In genomic region chr19:6516018-6516658, GRCh38 we compare ENCODE assay signal across 1 cellular context.
TF ChIP-seq lines count a peak whose summit lies in the region.

No MANE protein-coding gene starts in this region.

TF ChIP-seq in GM12878, 131 proteins besides CTCF, POLR2A, EP300 and RAD21 (continued from another document):
- TF ChIP-seq, protein P1, sequence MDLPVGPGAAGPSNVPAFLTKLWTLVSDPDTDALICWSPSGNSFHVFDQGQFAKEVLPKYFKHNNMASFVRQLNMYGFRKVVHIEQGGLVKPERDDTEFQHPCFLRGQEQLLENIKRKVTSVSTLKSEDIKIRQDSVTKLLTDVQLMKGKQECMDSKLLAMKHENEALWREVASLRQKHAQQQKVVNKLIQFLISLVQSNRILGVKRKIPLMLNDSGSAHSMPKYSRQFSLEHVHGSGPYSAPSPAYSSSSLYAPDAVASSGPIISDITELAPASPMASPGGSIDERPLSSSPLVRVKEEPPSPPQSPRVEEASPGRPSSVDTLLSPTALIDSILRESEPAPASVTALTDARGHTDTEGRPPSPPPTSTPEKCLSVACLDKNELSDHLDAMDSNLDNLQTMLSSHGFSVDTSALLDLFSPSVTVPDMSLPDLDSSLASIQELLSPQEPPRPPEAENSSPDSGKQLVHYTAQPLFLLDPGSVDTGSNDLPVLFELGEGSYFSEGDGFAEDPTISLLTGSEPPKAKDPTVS (IDR thresholded peaks at IDR 0.05; ENCODE audit: low read depth, low read length) = no peak
- TF ChIP-seq NFYA (IDR thresholded peaks at IDR 0.05; ENCODE audit: borderline replicate concordance, low read depth, low read length) (no peak), RFX5 (IDR thresholded peaks at IDR 0.05; ENCODE audit: low read depth, low read length) (no peak), HCFC1 (IDR thresholded peaks at IDR 0.05; ENCODE audit: low read length) (no peak; the same call in 1 of the 2 replicates), EED (IDR thresholded peaks at IDR 0.05; ENCODE audit: low read depth) (peak; percentile 36; the same call in 1 of the 2 replicates), CREM (IDR thresholded peaks at IDR 0.05; ENCODE audit: low read depth) (no peak), TCF3 (IDR thresholded peaks at IDR 0.05; ENCODE audit: borderline replicate concordance, insufficient read depth, low read depth, low read length) (no peak), SMAD1 (IDR thresholded peaks at IDR 0.05; ENCODE audit: low read depth, partially characterized antibody) (no peak), ZNF274 (IDR thresholded peaks at IDR 0.05; ENCODE audit: insufficient read depth, insufficient read length) (no peak), DPF2 (IDR thresholded peaks at IDR 0.05) (no peak), SMC3 (IDR thresholded peaks at IDR 0.05; ENCODE audit: borderline replicate concordance, low read length) (no peak; the same call in 1 of the 2 replicates), NR2C2 (IDR thresholded peaks at IDR 0.05; ENCODE audit: borderline replicate concordance, control insufficient read depth, insufficient read length, low read depth) (no peak), ATF3 (IDR thresholded peaks at IDR 0.05; ENCODE audit: borderline replicate concordance, extremely low read depth, low read depth, low read length) (no peak), NFXL1 (IDR thresholded peaks at IDR 0.05; ENCODE audit: borderline replicate concordance) (no peak), SPI1 (IDR thresholded peaks at IDR 0.05; ENCODE audit: borderline replicate concordance, insufficient read depth, low read depth, low read length) (peak; percentile 76; the same call in 1 of the 2 replicates)
- TF ChIP-seq, protein P2, sequence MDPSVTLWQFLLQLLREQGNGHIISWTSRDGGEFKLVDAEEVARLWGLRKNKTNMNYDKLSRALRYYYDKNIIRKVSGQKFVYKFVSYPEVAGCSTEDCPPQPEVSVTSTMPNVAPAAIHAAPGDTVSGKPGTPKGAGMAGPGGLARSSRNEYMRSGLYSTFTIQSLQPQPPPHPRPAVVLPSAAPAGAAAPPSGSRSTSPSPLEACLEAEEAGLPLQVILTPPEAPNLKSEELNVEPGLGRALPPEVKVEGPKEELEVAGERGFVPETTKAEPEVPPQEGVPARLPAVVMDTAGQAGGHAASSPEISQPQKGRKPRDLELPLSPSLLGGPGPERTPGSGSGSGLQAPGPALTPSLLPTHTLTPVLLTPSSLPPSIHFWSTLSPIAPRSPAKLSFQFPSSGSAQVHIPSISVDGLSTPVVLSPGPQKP (IDR thresholded peaks at IDR 0.05; ENCODE audit: low read depth, low read length) = no peak
- TF ChIP-seq, protein P3, sequence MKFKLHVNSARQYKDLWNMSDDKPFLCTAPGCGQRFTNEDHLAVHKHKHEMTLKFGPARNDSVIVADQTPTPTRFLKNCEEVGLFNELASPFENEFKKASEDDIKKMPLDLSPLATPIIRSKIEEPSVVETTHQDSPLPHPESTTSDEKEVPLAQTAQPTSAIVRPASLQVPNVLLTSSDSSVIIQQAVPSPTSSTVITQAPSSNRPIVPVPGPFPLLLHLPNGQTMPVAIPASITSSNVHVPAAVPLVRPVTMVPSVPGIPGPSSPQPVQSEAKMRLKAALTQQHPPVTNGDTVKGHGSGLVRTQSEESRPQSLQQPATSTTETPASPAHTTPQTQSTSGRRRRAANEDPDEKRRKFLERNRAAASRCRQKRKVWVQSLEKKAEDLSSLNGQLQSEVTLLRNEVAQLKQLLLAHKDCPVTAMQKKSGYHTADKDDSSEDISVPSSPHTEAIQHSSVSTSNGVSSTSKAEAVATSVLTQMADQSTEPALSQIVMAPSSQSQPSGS (IDR thresholded peaks at IDR 0.05; ENCODE audit: low read length) = no peak
TF ChIP-seq in GM12878: peak in this region for 12.
